In the genomic region with DNA sequence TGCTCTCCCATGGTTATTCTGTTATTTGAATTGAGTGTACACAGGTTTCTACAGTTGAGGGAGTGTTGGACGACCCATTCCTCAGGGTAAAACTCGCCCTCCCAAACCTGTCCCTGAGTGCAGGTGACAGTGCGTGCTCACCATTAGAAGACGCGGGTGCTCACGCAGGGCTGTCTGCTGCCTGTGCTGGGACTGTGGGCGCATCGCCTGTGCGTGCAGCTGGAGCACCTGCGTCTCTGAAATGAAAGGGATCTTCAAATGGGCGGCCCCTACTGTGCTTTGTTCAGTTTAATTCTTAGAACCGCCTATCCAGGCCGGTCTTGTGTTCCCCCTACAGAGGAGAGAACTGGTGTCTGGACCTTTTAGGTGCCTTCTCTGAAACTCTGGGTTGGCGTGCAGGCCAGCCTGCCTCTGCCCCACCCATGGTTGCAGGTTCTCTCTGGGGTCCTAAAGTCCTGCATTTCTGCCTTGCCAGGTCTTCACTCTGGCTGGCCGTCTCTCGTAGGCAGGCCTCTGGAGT, we compare ENCODE assay signal across 16 cellular contexts.
DNase-seq lines count a peak whose midpoint lies in the region; ATAC-seq and TF ChIP-seq lines count a peak whose summit lies in the region.
"Had no signal": no experiment of that assay in that cellular context is flagged by ENCODE, and none has a peak within 500 bp of the region (broad histone marks: within the 10 kb centered on the region; RNA-seq: fewer than 3 reads in every experiment).

No MANE protein-coding gene starts in this region.

- H3K9me3 ChIP-seq in DND-41 (ENCODE audit: insufficient read depth, low read length, severe bottlenecking) (no peaks in the 10 kb centered on the region), HAP-1 (0 out of 2 replicates have a peak, but pooled peaks cover 4% of the 10 kb centered on the region)
- H3K9me3 ChIP-seq: testis had no signal

- POLR2A ChIA-PET in activated CD4-positive, alpha-beta T cell treated with anti-CD3 and anti-CD28 coated beads for 36 hours (lab: Charles Lee): no interaction called here
- POLR2A ChIA-PET in activated CD8-positive, alpha-beta T cell treated with anti-CD3 and anti-CD28 coated beads for 36 hours (lab: Charles Lee): interaction anchor here (0.6 to 2.7 kb wide), 2 partner anchors 45 to 50 kb away, joined by 4 to 10 read pairs; no protein-coding TSS in a partner anchor

- TF ChIP-seq CTCF in DND-41 (IDR thresholded peaks at IDR 0.05; ENCODE audit: borderline replicate concordance, extremely low read depth, low read length, poor library complexity, severe bottlenecking) (no peak), nephron (IDR thresholded peaks at IDR 0.05; ENCODE audit: unreplicated experiment in 3 of 3) (no peak), omental fat pad (IDR thresholded peaks at IDR 0.05) (no peak)
- no peak for TF ChIP-seq CTCF in activated CD8-positive, alpha-beta T cell treated with anti-CD3 and anti-CD28 coated beads for 36 hours (IDR thresholded peaks at IDR 0.05)

- no peaks in the 10 kb centered on the region for H3K79me2 ChIP-seq in DND-41 (ENCODE audit: insufficient read depth, low read length)

- H3K27me3 Mint-ChIP-seq in activated CD4-positive, alpha-beta T cell treated with anti-CD3 and anti-CD28 coated beads for 36 hours: no peaks in the 10 kb centered on the region
- no peaks in the 10 kb centered on the region for H3K27me3 Mint-ChIP-seq in activated CD8-positive, alpha-beta T cell treated with anti-CD3 and anti-CD28 coated beads for 36 hours
- H3K27me3 Mint-ChIP-seq in nephron (ENCODE audit: low read depth): no peaks in the 10 kb centered on the region

- no peaks in the 10 kb centered on the region for H3K27me3 ChIP-seq in DND-41 (ENCODE audit: insufficient read depth, low read length, poor library complexity)
- H3K27me3 ChIP-seq in HAP-1 (ENCODE audit: low read depth): no peaks in the 10 kb centered on the region
- H3K27me3 ChIP-seq: testis had no signal

- CTCF ChIA-PET in activated CD4-positive, alpha-beta T cell treated with anti-CD3 and anti-CD28 coated beads for 36 hours (lab: Charles Lee): interaction anchor here (0.8 kb wide), 1 partner anchor 70 kb away, joined by 4 read pairs; no protein-coding TSS in a partner anchor
- CTCF ChIA-PET in activated CD8-positive, alpha-beta T cell treated with anti-CD3 and anti-CD28 coated beads for 36 hours (lab: Charles Lee): interaction anchor here (1.4 to 1.5 kb wide), 2 partner anchors 46 to 177 kb away, joined by 3 read pairs; no protein-coding TSS in a partner anchor

- H3K4me2 ChIP-seq in DND-41 (ENCODE audit: insufficient read depth, low read length): no peak overlapping the region
- H3K4me2 ChIP-seq: A549 had no signal

- peak; percentile 50 for DNase-seq in activated CD4-positive, alpha-beta T cell treated with anti-CD3 and anti-CD28 coated beads for 36 hours
- no peak for DNase-seq in activated CD4-positive, alpha-beta T cell treated with anti-CD3 and anti-CD28 coated beads, Interleukin-2, amount 50 U/mL, for 4 hours
- peak; percentile 15 for DNase-seq in DND-41
- DNase-seq in activated CD8-positive, alpha-beta T cell treated with anti-CD3 and anti-CD28 coated beads for 36 hours: peak; percentile 42
- no peak for DNase-seq in omental fat pad (ENCODE audit: low spot score)
- DNase-seq in hippocampal formation (lab: John Stamatoyannopoulos, UW): no peak
- DNase-seq in HAP-1 (ENCODE audit: low spot score in 2 of 2): no peak
- DNase-seq: cerebellar nuclear complex; effector memory CD4-positive, alpha-beta T cell; hypothalamus; NCI-H1417 treated with DMSO at 0.1 percent for 48 hours; SW 1271; testis had no signal

- intact Hi-C loops in activated CD4-positive, alpha-beta T cell treated with anti-CD3 and anti-CD28 coated beads for 36 hours (cut with DNase I, micrococcal nuclease): loop anchor here (2.0 to 10.0 kb wide), 4 partner anchors 70 to 690 kb away; a partner anchor contains a TSS
- intact Hi-C loops in activated CD8-positive, alpha-beta T cell treated with anti-CD3 and anti-CD28 coated beads for 36 hours (cut with micrococcal nuclease): loop anchor here (2.0 kb wide), 1 partner anchor 50 kb away; no protein-coding TSS in a partner anchor

- H3K27ac ChIP-seq in DND-41 (ENCODE audit: low read length): no peak overlapping the region
- H3K27ac ChIP-seq: A549, testis had no signal

- peak overlapping the region; percentile 62 for H3K4me3 Mint-ChIP-seq in activated CD4-positive, alpha-beta T cell treated with anti-CD3 and anti-CD28 coated beads for 36 hours
- H3K4me3 Mint-ChIP-seq in activated CD8-positive, alpha-beta T cell treated with anti-CD3 and anti-CD28 coated beads for 36 hours: peak overlapping the region; percentile 28
- no peak overlapping the region for H3K4me3 Mint-ChIP-seq in nephron

- H3K4me1 ChIP-seq in DND-41 (ENCODE audit: insufficient read depth, low read length) (no peaks in the 10 kb centered on the region), HAP-1 (no peaks in the 10 kb centered on the region)
- H3K4me1 ChIP-seq: A549 had no signal

- peak overlapping the region; percentile 98 for H3K27ac Mint-ChIP-seq in activated CD4-positive, alpha-beta T cell treated with anti-CD3 and anti-CD28 coated beads for 36 hours
- peak overlapping the region; percentile 89 for H3K27ac Mint-ChIP-seq in activated CD8-positive, alpha-beta T cell treated with anti-CD3 and anti-CD28 coated beads for 36 hours
- peak overlapping the region in 2 of 3 experiments; percentile 86 for H3K27ac Mint-ChIP-seq in nephron

- H3K9ac ChIP-seq in DND-41 (ENCODE audit: low read depth, low read length): no peak overlapping the region

- H4K20me1 ChIP-seq in DND-41 (ENCODE audit: insufficient read depth, low read length): no peaks in the 10 kb centered on the region; the same call in 1 of the 2 replicates

- H3K36me3 ChIP-seq in DND-41 (ENCODE audit: insufficient read depth, low read length) (no peaks in the 10 kb centered on the region), HAP-1 (replicated peaks) (no peaks in the 10 kb centered on the region)

- ATAC-seq in activated CD4-positive, alpha-beta T cell treated with anti-CD3 and anti-CD28 coated beads for 36 hours: peak; percentile 5
- peak; percentile 40; the same call in 2 of the 3 replicates for ATAC-seq in DND-41 (ENCODE audit: insufficient read depth, low read depth)
- ATAC-seq in activated CD8-positive, alpha-beta T cell treated with anti-CD3 and anti-CD28 coated beads for 36 hours: peak; percentile 2
- ATAC-seq in omental fat pad (ENCODE audit: low FRiP score): no peak
- ATAC-seq: Right ventricle myocardium inferior had no signal

- in situ Hi-C loops in HAP-1 (cut with MboI; ENCODE audit: low sequenced_read_pairs): no loop called here

- H3K9me3 Mint-ChIP-seq in activated CD4-positive, alpha-beta T cell treated with anti-CD3 and anti-CD28 coated beads for 36 hours (ENCODE audit: low read depth): peaks cover 7% of the 10 kb centered on the region
- H3K9me3 Mint-ChIP-seq in activated CD8-positive, alpha-beta T cell treated with anti-CD3 and anti-CD28 coated beads for 36 hours: peaks cover 6% of the 10 kb centered on the region
- peaks cover 16% of the 10 kb centered on the region for H3K9me3 Mint-ChIP-seq in nephron

- H3K4me3 ChIP-seq in DND-41 (ENCODE audit: low read depth in 1 of 2, low read length in 2 of 2) (no peak overlapping the region), HAP-1 (no peak overlapping the region)
- H3K4me3 ChIP-seq: A549, testis had no signal

- H3K36me3 Mint-ChIP-seq in activated CD4-positive, alpha-beta T cell treated with anti-CD3 and anti-CD28 coated beads for 36 hours (ENCODE audit: low read depth): peaks cover 8% of the 10 kb centered on the region
- H3K36me3 Mint-ChIP-seq in activated CD8-positive, alpha-beta T cell treated with anti-CD3 and anti-CD28 coated beads for 36 hours (ENCODE audit: low read depth): no peaks in the 10 kb centered on the region
- H3K36me3 Mint-ChIP-seq in nephron (ENCODE audit: low read depth): no peaks in the 10 kb centered on the region

- H3K4me1 Mint-ChIP-seq in activated CD4-positive, alpha-beta T cell treated with anti-CD3 and anti-CD28 coated beads for 36 hours: peaks cover 57% of the 10 kb centered on the region
- peaks cover 41% of the 10 kb centered on the region for H3K4me1 Mint-ChIP-seq in activated CD8-positive, alpha-beta T cell treated with anti-CD3 and anti-CD28 coated beads for 36 hours (ENCODE audit: low read depth)
- H3K4me1 Mint-ChIP-seq in nephron: peaks cover 52% of the 10 kb centered on the region

- H2AFZ ChIP-seq in DND-41 (ENCODE audit: low read depth, low read length): no peak overlapping the region

Comparison
In these comparisons a context has a peak if more than half of its experiments do, and no peak if none do; other contexts are left out.
1. DNase-seq: peak in activated CD4-positive, alpha-beta T cell treated with anti-CD3 and anti-CD28 coated beads for 36 hours (single experiment), DND-41 (single experiment) and activated CD8-positive, alpha-beta T cell treated with anti-CD3 and anti-CD28 coated beads for 36 hours (single experiment); none in activated CD4-positive, alpha-beta T cell treated with anti-CD3 and anti-CD28 coated beads, Interleukin-2, amount 50 U/mL, for 4 hours (0 of 2), omental fat pad (single experiment), hippocampal formation (0 of 2) and HAP-1 (0 of 2).
2. H3K4me3 Mint-ChIP-seq: peak in activated CD4-positive, alpha-beta T cell treated with anti-CD3 and anti-CD28 coated beads for 36 hours (single experiment) and activated CD8-positive, alpha-beta T cell treated with anti-CD3 and anti-CD28 coated beads for 36 hours (single experiment); none in nephron (0 of 3).
3. Peak in every context shown above with its lines, with median percentiles within 50 percentile points of each other: H3K27ac Mint-ChIP-seq.